In the genomic region with DNA sequence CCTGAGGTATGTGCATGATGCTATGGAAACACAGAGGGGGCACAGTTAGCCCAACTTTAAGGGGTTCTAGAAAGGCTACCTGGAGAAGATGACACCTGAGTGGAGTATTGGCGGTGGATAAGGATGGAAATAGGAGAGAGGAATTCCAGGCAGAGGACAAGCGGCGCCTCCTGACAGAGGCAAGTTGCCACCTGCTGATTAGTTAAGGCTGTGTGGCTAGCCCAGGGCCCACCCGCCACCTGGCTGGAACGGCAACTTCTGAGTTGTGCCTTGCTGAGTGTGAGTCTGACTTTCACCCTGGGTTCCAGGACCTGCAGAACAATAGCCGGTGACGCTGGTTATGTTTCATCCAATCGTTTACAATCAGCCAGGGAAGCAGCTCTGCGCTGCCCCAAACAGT, we compare ENCODE assay signal across 25 cellular contexts.
DNase-seq lines count a peak whose midpoint lies in the region; ATAC-seq, FAIRE-seq and TF ChIP-seq lines count a peak whose summit lies in the region.
"Had no signal": no experiment of that assay in that cellular context is flagged by ENCODE, and none has a peak within 500 bp of the region (broad histone marks: within the 10 kb centered on the region; RNA-seq: fewer than 3 reads in every experiment).

No MANE protein-coding gene starts in this region.

- WGBS in H1 (ENCODE audit: extremely low coverage in 1 of 2, insufficient coverage in 1 of 2, insufficient read length in 1 of 2, insufficient replicate concordance in 2 of 2, low coverage in 1 of 2, low lambda C conversion rate in 2 of 2, missing lambda C conversion rate in 1 of 2), 2 experiments = 86% methylated on average over 9 of the region's 9 CpGs; no CpG with 5 or more reads in 1 of the 2 experiments

- FAIRE-seq in GM12892 (lab: Jason Lieb, UNC) (peak; percentile 62), H1 (lab: Jason Lieb, UNC) (no peak)
- FAIRE-seq: A549, G401.6, GM12878, HepG2 had no signal

- H3K9me3 ChIP-seq in BLaER1 = no peaks in the 10 kb centered on the region
- H3K9me3 ChIP-seq in H1 (ENCODE audit: insufficient read depth in 2 of 2, low read depth in 1 of 2, low read length in 1 of 2) = no peaks in the 10 kb centered on the region
- H3K9me3 ChIP-seq: A549 had no signal

- H3K4me1 ChIP-seq in BLaER1 (peaks cover 74% of the 10 kb centered on the region), H1 (replicated peaks in 1 of 4; ENCODE audit: control insufficient read depth in 3 of 4, insufficient read depth in 4 of 4, low read length in 3 of 4) (peaks cover 12 to 18% (median 13%) of the 10 kb centered on the region in 4 experiments)
- H3K4me1 ChIP-seq: A549 had no signal

- H2BK20ac ChIP-seq in H1 (ENCODE audit: low read length) = no peak overlapping the region

- TF ChIP-seq CTCF in H1 (IDR thresholded peaks at IDR 0.05; ENCODE audit: control extremely low read depth in 1 of 3, insufficient read depth in 1 of 3, low read depth in 1 of 3, low read length in 3 of 3) = no peak

- DNase-seq in GM12892 (ENCODE audit: insufficient read length) (no peak), NCI-H510A treated with DMSO at 0.1 percent for 48 hours (lab: John Stamatoyannopoulos, UW) (peak; percentile 85), H1 (ENCODE audit: low read depth in 1 of 2, low spot score in 2 of 2) (no peak), A172 (ENCODE audit: low spot score) (no peak), AG20443 (ENCODE audit: low spot score) (no peak)
- DNase-seq in activated naive CD4-positive, alpha-beta T cell treated with anti-CD3 and anti-CD28 coated beads, Interleukin-2, amount 50 U/mL, for 72 hours (ENCODE audit: low spot score in 2 of 2) = no peak
- DNase-seq: Calu3; H7; Kasumi-1; NCI-H1092 treated with DMSO at 0.1 percent for 48 hours; NCI-H1436; NCI-H1930; NCI-H524; NCI-H82; NK-92 treated with Interleukin-12 subunit alpha and Interleukin-12 subunit beta, amount 100 ng/mL, for 24 hours; RPMI8226; SHP77; T-cell had no signal

- H3K36me3 ChIP-seq in BLaER1 (no peaks in the 10 kb centered on the region), H1 (ENCODE audit: control insufficient read depth in 2 of 4, insufficient read depth in 4 of 4, low read length in 3 of 4) (no peaks in the 10 kb centered on the region)

- no peaks in the 10 kb centered on the region for H3K27me3 ChIP-seq in BLaER1
- H3K27me3 ChIP-seq in H1 (replicated peaks in 1 of 4; ENCODE audit: control insufficient read depth in 3 of 4, extremely low read depth in 1 of 4, insufficient read depth in 3 of 4, low read length in 3 of 4) = no peaks in the 10 kb centered on the region

- peak overlapping the region; percentile 17; the same call in 1 of the 2 replicates for H3K18ac ChIP-seq in H1 (ENCODE audit: extremely low read depth, low read length)

- no peak for ATAC-seq in activated naive CD4-positive, alpha-beta T cell treated with anti-CD3 and anti-CD28 coated beads, Interleukin-2, amount 50 U/mL, for 72 hours
- no peak for ATAC-seq in GM21825 (IDR thresholded peaks at IDR 0.05; ENCODE audit: unreplicated experiment)
- ATAC-seq: A549, HepG2, T-cell had no signal

- no peaks in the 10 kb centered on the region for H3K23me2 ChIP-seq in H1 (ENCODE audit: low read depth, low read length)

- no peak overlapping the region for H3K4ac ChIP-seq in H1 (replicated peaks; ENCODE audit: insufficient read length, low read depth, low read length)

- H2BK15ac ChIP-seq in H1 (ENCODE audit: low read length) = no peak overlapping the region

- no peak for TF ChIP-seq POLR2A in GM12892 (IDR thresholded peaks at IDR 0.05; ENCODE audit: low read depth, low read length)
- no peak for TF ChIP-seq POLR2A in H1 (IDR thresholded peaks at IDR 0.05; ENCODE audit: control extremely low read depth in 1 of 2, low read depth in 2 of 2, low read length in 2 of 2)

- no peak overlapping the region for H3K27ac Mint-ChIP-seq in activated naive CD4-positive, alpha-beta T cell treated with anti-CD3 and anti-CD28 coated beads, Interleukin-2, amount 50 U/mL, for 72 hours
- H3K27ac Mint-ChIP-seq: CD14-positive monocyte had no signal

- H4K5ac ChIP-seq in H1 (ENCODE audit: insufficient read length, low read depth, low read length) = no peak overlapping the region

- no peak for TF ChIP-seq RAD21 in H1 (IDR thresholded peaks at IDR 0.05 in 1 of 2, conservative IDR thresholded peaks at IDR 0.05 in 1 of 2; ENCODE audit: low read depth in 2 of 2, low read length in 2 of 2)

- H3K9ac ChIP-seq in BLaER1 (no peak overlapping the region), H1 (replicated peaks in 1 of 4; ENCODE audit: extremely low read depth in 1 of 4, low read depth in 3 of 4, low read length in 3 of 4) (no peak overlapping the region)

- H2BK5ac ChIP-seq in H1 (ENCODE audit: low read depth, low read length) = no peak overlapping the region; the same call in 1 of the 2 replicates

- H2AFZ ChIP-seq in H1 (ENCODE audit: low read length) = no peak overlapping the region

- H3K9me3 Mint-ChIP-seq in activated naive CD4-positive, alpha-beta T cell treated with anti-CD3 and anti-CD28 coated beads, Interleukin-2, amount 50 U/mL, for 72 hours = no peaks in the 10 kb centered on the region
- H3K9me3 Mint-ChIP-seq: T-cell had no signal

- peak overlapping the region; percentile 83 for H3K4me2 ChIP-seq in BLaER1
- H3K4me2 ChIP-seq in H1 (ENCODE audit: insufficient read depth in 1 of 2, low read depth in 2 of 2, low read length in 2 of 2) = peak overlapping the region in 1 of 2 experiments; percentile 57; a peak in 1 of 4 replicates
- H3K4me2 ChIP-seq: A549 had no signal

- H3K36me3 Mint-ChIP-seq in activated naive CD4-positive, alpha-beta T cell treated with anti-CD3 and anti-CD28 coated beads, Interleukin-2, amount 50 U/mL, for 72 hours = no peaks in the 10 kb centered on the region
- H3K36me3 Mint-ChIP-seq: CD14-positive monocyte, T-cell had no signal

- no peak overlapping the region for H2BK12ac ChIP-seq in H1 (ENCODE audit: low read depth, low read length)

- CTCF ChIA-PET in H1 (lab: Charles Lee; ENCODE audit: partially characterized antibody) = no interaction called here

- H2BK120ac ChIP-seq in H1 (replicated peaks; ENCODE audit: low read depth, low read length) = no peak overlapping the region

- no peaks in the 10 kb centered on the region for H3K79me2 ChIP-seq in H1 (ENCODE audit: control insufficient read depth in 1 of 2, insufficient read depth in 2 of 2, low read length in 2 of 2)

- no peak overlapping the region for H3K23ac ChIP-seq in H1 (ENCODE audit: insufficient read length)

- POLR2A ChIA-PET in H1 (lab: Charles Lee; ENCODE audit: partially characterized antibody) = no interaction called here

- H4K20me1 ChIP-seq in BLaER1 = no peaks in the 10 kb centered on the region
- no peaks in the 10 kb centered on the region for H4K20me1 ChIP-seq in H1 (replicated peaks in 1 of 2; ENCODE audit: control insufficient read depth in 1 of 2, insufficient read depth in 2 of 2, low read length in 2 of 2)

- TF ChIP-seq EP300 in H1 (IDR thresholded peaks at IDR 0.05; ENCODE audit: borderline replicate concordance in 1 of 2, low read depth in 2 of 2, low read length in 2 of 2) = no peak

- no peak overlapping the region for H3K56ac ChIP-seq in H1 (replicated peaks; ENCODE audit: insufficient read length, low read depth, low read length)

- H2AK5ac ChIP-seq in H1 (ENCODE audit: low read depth, low read length) = no peak overlapping the region

- H3K27ac ChIP-seq in BLaER1 (peak overlapping the region; percentile 37; the same call in 1 of the 2 replicates), H1 (ENCODE audit: low read depth, low read length) (no peak overlapping the region)
- H3K27ac ChIP-seq: A549 had no signal

- H4K8ac ChIP-seq in H1 (ENCODE audit: extremely low read depth, insufficient read depth, low read length) = peak overlapping the region; percentile 28; the same call in 1 of the 2 replicates

- no peak overlapping the region for H4K91ac ChIP-seq in H1 (replicated peaks; ENCODE audit: insufficient read length, low read length)

- no peak overlapping the region for H3K14ac ChIP-seq in H1 (ENCODE audit: insufficient read length)

- no peaks in the 10 kb centered on the region for H3K79me1 ChIP-seq in H1 (ENCODE audit: low read depth, low read length)

- no peak overlapping the region for H3K4me3 ChIP-seq in BLaER1
- no peak overlapping the region for H3K4me3 ChIP-seq in H1 (ENCODE audit: extremely low read depth in 1 of 4, insufficient read depth in 2 of 4, low read depth in 3 of 4, low read length in 4 of 4)
- H3K4me3 ChIP-seq: A549, GM12878 had no signal

TF ChIP-seq in H1, 55 proteins besides CTCF, POLR2A, EP300 and RAD21:
- TF ChIP-seq TEAD4 (IDR thresholded peaks at IDR 0.05; ENCODE audit: low read depth, low read length) = 0 out of 2 replicates have a peak, but pooled peaks have one; percentile 11
- no peak for TF ChIP-seq CHD1 (IDR thresholded peaks at IDR 0.05; ENCODE audit: low read depth, low read length)
- TF ChIP-seq ASH2L (IDR thresholded peaks at IDR 0.05; ENCODE audit: low read length) = no peak
- no peak for TF ChIP-seq USF2 (IDR thresholded peaks at IDR 0.05; ENCODE audit: low read length)
